In the genomic region with DNA sequence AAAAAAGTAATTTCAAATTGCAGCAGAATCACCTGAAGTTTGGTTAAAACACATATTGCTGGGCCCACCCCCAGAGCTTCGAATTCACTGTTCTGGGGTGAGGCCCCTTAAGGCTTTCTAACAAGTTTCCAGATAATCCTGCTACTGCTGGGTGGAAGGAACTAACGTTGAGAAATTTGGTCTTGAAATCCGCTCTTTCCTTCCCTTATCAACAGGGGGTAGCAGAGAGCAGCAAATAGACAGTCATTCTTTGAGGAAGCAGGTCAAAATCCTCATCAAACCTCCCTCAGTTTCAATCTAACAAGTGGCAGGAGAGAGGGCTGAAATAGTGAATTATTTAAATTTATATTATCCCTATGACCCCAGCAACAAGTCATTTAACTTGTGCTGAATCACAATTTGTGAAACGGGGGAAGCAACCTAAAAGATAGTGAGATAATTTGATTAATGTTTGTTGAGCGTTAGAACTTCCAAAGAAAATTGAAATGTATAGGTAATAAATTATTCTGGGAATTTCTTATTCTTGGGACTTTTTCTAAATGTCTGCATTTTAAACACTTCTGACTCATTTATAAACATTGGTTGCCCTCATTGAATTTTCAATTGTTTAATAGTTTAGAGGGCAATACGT, we compare ENCODE assay signal across 9 cellular contexts. TPM values are rescaled to one million over a fixed set of nuclear protein-coding genes. Genes with fewer than 3 reads are reported as not detected.
DNase-seq lines count a peak whose midpoint lies in the region; ATAC-seq, FAIRE-seq and TF ChIP-seq lines count a peak whose summit lies in the region.
"Had no signal": no experiment of that assay in that cellular context is flagged by ENCODE, and none has a peak within 500 bp of the region (broad histone marks: within the 10 kb centered on the region; RNA-seq: fewer than 3 reads in every experiment).

No MANE protein-coding gene starts in this region.

- no peaks in the 10 kb centered on the region for H4K20me1 ChIP-seq in astrocyte (ENCODE audit: insufficient read depth, low read length)

- H3K4me2 ChIP-seq in astrocyte (ENCODE audit: low read length): no peak overlapping the region

- H3K36me3 ChIP-seq in astrocyte (ENCODE audit: insufficient read depth, low read length): no peaks in the 10 kb centered on the region

- no peak overlapping the region for H3K4me3 ChIP-seq in astrocyte (ENCODE audit: insufficient read depth, low read depth, low read length)

- H3K4me3 Mint-ChIP-seq in activated naive CD8-positive, alpha-beta T cell treated with anti-CD3 and anti-CD28 coated beads, Interleukin-2, amount 10 ng/mL, durations not matched to agents 7 days and 5 days: no peak overlapping the region
- no peak overlapping the region for H3K4me3 Mint-ChIP-seq in activated naive CD8-positive, alpha-beta T cell treated with anti-CD3 and anti-CD28 coated beads for 36 hours
- H3K4me3 Mint-ChIP-seq in astrocyte (ENCODE audit: unreplicated experiment): no peak overlapping the region
- H3K4me3 Mint-ChIP-seq in stimulated activated naive B cell treated with anti-CD40 and anti-IgM and Interleukin-4, amounts not matched to agents 10 μg/mL and 1 μg/mL and 100 μg/mL, for 72 hours: no peak overlapping the region
- H3K4me3 Mint-ChIP-seq: stimulated activated naive CD8-positive, alpha-beta T cell treated with anti-CD3 and anti-CD28 coated beads, Interleukin-15, Interleukin-2, amounts not matched to agents 100 ng/mL and 50 ng/mL, for 24 hours had no signal

- no peak overlapping the region for H3K27ac Mint-ChIP-seq in activated naive CD8-positive, alpha-beta T cell treated with anti-CD3 and anti-CD28 coated beads, Interleukin-2, amount 10 ng/mL, durations not matched to agents 7 days and 5 days
- no peak overlapping the region for H3K27ac Mint-ChIP-seq in activated naive CD8-positive, alpha-beta T cell treated with anti-CD3 and anti-CD28 coated beads for 36 hours
- no peak overlapping the region for H3K27ac Mint-ChIP-seq in astrocyte (ENCODE audit: unreplicated experiment)
- H3K27ac Mint-ChIP-seq in stimulated activated naive B cell treated with anti-CD40 and anti-IgM and Interleukin-4, amounts not matched to agents 10 μg/mL and 1 μg/mL and 100 μg/mL, for 72 hours: no peak overlapping the region
- H3K27ac Mint-ChIP-seq: stimulated activated naive CD8-positive, alpha-beta T cell treated with anti-CD3 and anti-CD28 coated beads, Interleukin-15, Interleukin-2, amounts not matched to agents 100 ng/mL and 50 ng/mL, for 24 hours had no signal

- H3K9me3 Mint-ChIP-seq in activated naive CD8-positive, alpha-beta T cell treated with anti-CD3 and anti-CD28 coated beads, Interleukin-2, amount 10 ng/mL, durations not matched to agents 7 days and 5 days: no peaks in the 10 kb centered on the region
- H3K9me3 Mint-ChIP-seq in activated naive CD8-positive, alpha-beta T cell treated with anti-CD3 and anti-CD28 coated beads for 36 hours: no peaks in the 10 kb centered on the region
- no peaks in the 10 kb centered on the region for H3K9me3 Mint-ChIP-seq in astrocyte (ENCODE audit: unreplicated experiment)
- no peaks in the 10 kb centered on the region for H3K9me3 Mint-ChIP-seq in stimulated activated naive B cell treated with anti-CD40 and anti-IgM and Interleukin-4, amounts not matched to agents 10 μg/mL and 1 μg/mL and 100 μg/mL, for 72 hours
- H3K9me3 Mint-ChIP-seq: stimulated activated naive CD8-positive, alpha-beta T cell treated with anti-CD3 and anti-CD28 coated beads, Interleukin-15, Interleukin-2, amounts not matched to agents 100 ng/mL and 50 ng/mL, for 24 hours had no signal

- H3K27ac ChIP-seq in astrocyte (ENCODE audit: low read depth, low read length): no peak overlapping the region

- FAIRE-seq in astrocyte (lab: Jason Lieb, UNC): peak; percentile 32

- peak; percentile 28 for ATAC-seq in activated naive CD8-positive, alpha-beta T cell treated with anti-CD3 and anti-CD28 coated beads, Interleukin-2, amount 10 ng/mL, durations not matched to agents 7 days and 5 days (ENCODE audit: low read depth)
- peak; percentile 29 to 41 for ATAC-seq in stimulated activated naive B cell treated with anti-CD40 and anti-IgM and Interleukin-4, amounts not matched to agents 10 μg/mL and 1 μg/mL and 100 μg/mL, for 72 hours (replicated peaks)
- no peak for ATAC-seq in GM21528 (IDR thresholded peaks at IDR 0.05; ENCODE audit: low FRiP score, unreplicated experiment)

- peak; percentile 93 for TF ChIP-seq CTCF in astrocyte (IDR thresholded peaks at IDR 0.05; ENCODE audit: insufficient read depth, low read depth, low read length)

- peaks cover 6% of the 10 kb centered on the region for H3K27me3 ChIP-seq in astrocyte (ENCODE audit: insufficient read depth, low read length)

- H3K4me1 ChIP-seq in astrocyte (ENCODE audit: insufficient read depth, low read length): peaks cover 5% of the 10 kb centered on the region

- peaks cover 15% of the 10 kb centered on the region for H3K4me1 Mint-ChIP-seq in activated naive CD8-positive, alpha-beta T cell treated with anti-CD3 and anti-CD28 coated beads, Interleukin-2, amount 10 ng/mL, durations not matched to agents 7 days and 5 days
- peaks cover 20% of the 10 kb centered on the region for H3K4me1 Mint-ChIP-seq in activated naive CD8-positive, alpha-beta T cell treated with anti-CD3 and anti-CD28 coated beads for 36 hours
- H3K4me1 Mint-ChIP-seq in astrocyte (ENCODE audit: low read depth, unreplicated experiment): no peaks in the 10 kb centered on the region
- H3K4me1 Mint-ChIP-seq in stimulated activated naive B cell treated with anti-CD40 and anti-IgM and Interleukin-4, amounts not matched to agents 10 μg/mL and 1 μg/mL and 100 μg/mL, for 72 hours: peaks cover 7 to 11% of the 10 kb centered on the region in 2 donors

- no peaks in the 10 kb centered on the region for H3K9me3 ChIP-seq in astrocyte (ENCODE audit: insufficient read depth, low read depth, low read length)

- POLR2A ChIA-PET in activated naive CD8-positive, alpha-beta T cell treated with anti-CD3 and anti-CD28 coated beads, Interleukin-2, amount 10 ng/mL, durations not matched to agents 7 days and 5 days (lab: Charles Lee): interaction anchor here (0.6 kb wide), 1 partner anchor 1460 kb away, joined by 3 read pairs; no protein-coding TSS in a partner anchor

- H3K36me3 Mint-ChIP-seq in activated naive CD8-positive, alpha-beta T cell treated with anti-CD3 and anti-CD28 coated beads, Interleukin-2, amount 10 ng/mL, durations not matched to agents 7 days and 5 days: no peaks in the 10 kb centered on the region
- H3K36me3 Mint-ChIP-seq in activated naive CD8-positive, alpha-beta T cell treated with anti-CD3 and anti-CD28 coated beads for 36 hours: no peaks in the 10 kb centered on the region
- no peaks in the 10 kb centered on the region for H3K36me3 Mint-ChIP-seq in astrocyte (ENCODE audit: low read depth, unreplicated experiment)
- no peaks in the 10 kb centered on the region for H3K36me3 Mint-ChIP-seq in stimulated activated naive B cell treated with anti-CD40 and anti-IgM and Interleukin-4, amounts not matched to agents 10 μg/mL and 1 μg/mL and 100 μg/mL, for 72 hours

- no peaks in the 10 kb centered on the region for H3K79me2 ChIP-seq in astrocyte (ENCODE audit: insufficient read depth, low read length)

- H2AFZ ChIP-seq in astrocyte (ENCODE audit: low read depth, low read length): no peak overlapping the region

- no peak overlapping the region for H3K9ac ChIP-seq in astrocyte (ENCODE audit: low read length)

- DNase-seq in activated naive CD8-positive, alpha-beta T cell treated with anti-CD3 and anti-CD28 coated beads, Interleukin-2, amount 10 ng/mL, durations not matched to agents 7 days and 5 days: no peak
- DNase-seq in activated naive CD8-positive, alpha-beta T cell treated with anti-CD3 and anti-CD28 coated beads for 36 hours: no peak
- DNase-seq in HS-27A (ENCODE audit: low read depth) (peak; percentile 17), NCI-H82 (lab: John Stamatoyannopoulos, UW) (peak; percentile 84), astrocyte (ENCODE audit: low read depth) (peak; percentile 43), iPS-NIHi11 (ENCODE audit: low spot score) (peak; percentile 60)
- peak; percentile 34 for DNase-seq in stimulated activated naive B cell treated with anti-CD40 and anti-IgM and Interleukin-4, amounts not matched to agents 10 μg/mL and 1 μg/mL and 100 μg/mL, for 72 hours

- no peaks in the 10 kb centered on the region for H3K27me3 Mint-ChIP-seq in activated naive CD8-positive, alpha-beta T cell treated with anti-CD3 and anti-CD28 coated beads, Interleukin-2, amount 10 ng/mL, durations not matched to agents 7 days and 5 days
- H3K27me3 Mint-ChIP-seq in activated naive CD8-positive, alpha-beta T cell treated with anti-CD3 and anti-CD28 coated beads for 36 hours: peaks cover under 1% of the 10 kb centered on the region
- H3K27me3 Mint-ChIP-seq in astrocyte (ENCODE audit: low read depth, unreplicated experiment): no peaks in the 10 kb centered on the region
- no peaks in the 10 kb centered on the region for H3K27me3 Mint-ChIP-seq in stimulated activated naive B cell treated with anti-CD40 and anti-IgM and Interleukin-4, amounts not matched to agents 10 μg/mL and 1 μg/mL and 100 μg/mL, for 72 hours

RNA-seq across cellular contexts. Expression of gene MALSU1, which starts 21.7 kb away (rescaled TPM):
- total RNA-seq in activated naive CD8-positive, alpha-beta T cell treated with anti-CD3 and anti-CD28 coated beads, Interleukin-2, amount 10 ng/mL, durations not matched to agents 7 days and 5 days: 10 to 100 TPM; 46.3 to 52.8 TPM
- total RNA-seq in activated naive CD8-positive, alpha-beta T cell treated with anti-CD3 and anti-CD28 coated beads for 36 hours: 100 to 1,000 TPM; 116 to 120 TPM
- 55.9 and 62.3 TPM in 2 replicates for total RNA-seq in astrocyte

RNA-seq across cellular contexts. Expression of gene GPNMB, which starts 30.9 kb away (rescaled TPM):
- 10 to 100 TPM; 19.5 to 25.3 TPM for total RNA-seq in activated naive CD8-positive, alpha-beta T cell treated with anti-CD3 and anti-CD28 coated beads, Interleukin-2, amount 10 ng/mL, durations not matched to agents 7 days and 5 days
- 1 to 10 TPM; 1.8 to 1.9 TPM for total RNA-seq in activated naive CD8-positive, alpha-beta T cell treated with anti-CD3 and anti-CD28 coated beads for 36 hours
- total RNA-seq in astrocyte: 0.82 and 0.91 TPM in 2 replicates

Comparison
In these comparisons a context has a peak if more than half of its experiments do, and no peak if none do; other contexts are left out.
1. RNA of gene GPNMB, which starts 30.9 kb away (total RNA-seq): 19.5 to 25.3 TPM in activated naive CD8-positive, alpha-beta T cell treated with anti-CD3 and anti-CD28 coated beads, Interleukin-2, amount 10 ng/mL, durations not matched to agents 7 days and 5 days; 1.8 to 1.9 TPM in activated naive CD8-positive, alpha-beta T cell treated with anti-CD3 and anti-CD28 coated beads for 36 hours and 0.82 to 0.91 TPM in astrocyte; every median in the first group is over 4 times any median in the second.
2. DNase-seq: peak in HS-27A (single experiment), NCI-H82 (single experiment), astrocyte (single experiment), iPS-NIHi11 (single experiment) and stimulated activated naive B cell treated with anti-CD40 and anti-IgM and Interleukin-4, amounts not matched to agents 10 μg/mL and 1 μg/mL and 100 μg/mL, for 72 hours (single experiment); none in activated naive CD8-positive, alpha-beta T cell treated with anti-CD3 and anti-CD28 coated beads, Interleukin-2, amount 10 ng/mL, durations not matched to agents 7 days and 5 days (single experiment) and activated naive CD8-positive, alpha-beta T cell treated with anti-CD3 and anti-CD28 coated beads for 36 hours (single experiment).